In the genomic region with DNA sequence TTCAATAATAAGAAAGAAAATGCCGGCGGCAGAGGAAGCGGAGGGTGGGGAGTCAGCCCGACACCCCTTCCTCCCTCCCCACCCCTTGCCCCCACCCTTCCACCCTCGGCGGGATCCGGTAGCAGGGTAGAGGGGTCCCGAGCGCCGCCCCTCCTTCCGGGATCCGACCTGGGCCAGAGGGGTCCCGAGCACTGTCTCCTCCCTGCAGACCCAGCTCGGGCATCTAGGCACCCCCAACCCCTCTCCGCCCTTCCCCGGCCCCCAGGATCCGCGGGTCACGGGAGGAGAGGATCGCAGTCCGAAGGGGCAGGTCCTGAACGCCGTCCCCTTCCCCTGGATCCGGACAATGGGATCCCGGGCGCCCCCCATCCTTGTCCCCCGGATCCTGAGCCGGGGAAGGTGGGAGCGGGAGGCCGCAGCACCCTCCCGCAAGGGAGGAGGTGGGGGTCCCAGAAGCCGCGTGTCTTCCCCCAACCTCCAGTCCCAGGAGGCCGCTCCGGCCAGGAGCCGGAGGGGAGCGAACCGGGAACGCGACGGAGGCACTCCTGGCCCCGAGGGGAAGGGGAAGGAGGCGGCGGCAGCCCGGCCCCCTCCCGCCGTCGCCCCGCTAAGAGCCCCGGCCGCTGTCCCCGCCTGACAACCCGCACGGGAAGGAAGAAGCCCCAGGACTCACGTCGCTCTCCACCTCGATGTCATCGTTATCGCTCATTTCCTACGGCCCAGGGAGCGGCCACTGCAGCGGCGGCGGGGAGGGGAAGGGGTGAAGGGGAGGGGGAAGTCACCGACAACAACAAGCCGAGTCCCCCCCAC, we compare ENCODE assay signal across 8 cellular contexts. TPM values are rescaled to one million over a fixed set of nuclear protein-coding genes. Genes with fewer than 3 reads are reported as not detected.
DNase-seq lines count a peak whose midpoint lies in the region; ATAC-seq and TF ChIP-seq lines count a peak whose summit lies in the region.

No MANE protein-coding gene starts in this region.

- H3K4me1 ChIP-seq in CD8-positive, alpha-beta T cell (ENCODE audit: insufficient read depth, low read length): peaks cover 43% of the 10 kb centered on the region
- peaks cover 51% of the 10 kb centered on the region for H3K4me1 ChIP-seq in lower lobe of right lung

- H3K27ac ChIP-seq in CD8-positive, alpha-beta T cell (ENCODE audit: low read depth, low read length): peak overlapping the region; percentile 95
- peak overlapping the region; percentile 93 for H3K27ac ChIP-seq in lower lobe of right lung

- H3K9me3 Mint-ChIP-seq in CD8-positive, alpha-beta T cell: no peaks in the 10 kb centered on the region
- no peaks in the 10 kb centered on the region for H3K9me3 Mint-ChIP-seq in central memory CD8-positive, alpha-beta T cell

- H3K27me3 ChIP-seq in CD8-positive, alpha-beta T cell (ENCODE audit: insufficient read depth, low read length): no peaks in the 10 kb centered on the region
- no peaks in the 10 kb centered on the region for H3K27me3 ChIP-seq in lower lobe of right lung (ENCODE audit: low read depth)

- H3K4me1 Mint-ChIP-seq in CD8-positive, alpha-beta T cell (ENCODE audit: low read depth): peaks cover 49% of the 10 kb centered on the region
- peaks cover 36% of the 10 kb centered on the region for H3K4me1 Mint-ChIP-seq in central memory CD8-positive, alpha-beta T cell

- POLR2A ChIA-PET in CD8-positive, alpha-beta T cell (lab: Charles Lee): interaction anchor here (0.7 to 1.4 kb wide), 7 partner anchors 11 to 310 kb away, joined by 3 to 12 read pairs (median 3); a partner anchor contains a TSS

- peak; percentile 26 to 74 (median 53) for DNase-seq in CD8-positive, alpha-beta T cell
- DNase-seq in UCSD-AML1 (lab: John Stamatoyannopoulos, UW; ENCODE audit: unreplicated experiment): peak; percentile 49
- DNase-seq in central memory CD8-positive, alpha-beta T cell (ENCODE audit: low spot score in 2 of 2): peak in 1 of 2 donors; percentile 20
- DNase-seq in lower lobe of right lung: peak; percentile 58
- DNase-seq in stimulated activated CD8-positive, alpha-beta memory T cell treated with anti-CD3 and anti-CD28 coated beads, Interleukin-15, amount 100 ng/mL, for 4 hours (ENCODE audit: low read depth in 2 of 2): peak; percentile 10 to 15
- DNase-seq in dedifferentiated amniotic fluid mesenchymal stem cell (ENCODE audit: extremely low spot score): no peak
- no peak for DNase-seq in hepatic stellate cell (ENCODE audit: low spot score)

- CTCF ChIA-PET in CD8-positive, alpha-beta T cell (lab: Charles Lee): interaction anchor here (1.2 kb wide), 1 partner anchor 116 kb away, joined by 3 read pairs; a partner anchor contains a TSS

- H3K4me3 ChIP-seq in CD8-positive, alpha-beta T cell (ENCODE audit: low read depth, low read length): peak overlapping the region; percentile 89
- H3K4me3 ChIP-seq in lower lobe of right lung: peak overlapping the region; percentile 70

- peak; percentile 15 for ATAC-seq in CD8-positive, alpha-beta T cell
- ATAC-seq in HG02970 (IDR thresholded peaks at IDR 0.05; ENCODE audit: low FRiP score, unreplicated experiment): peak; percentile 6
- peak; percentile 8 for ATAC-seq in central memory CD8-positive, alpha-beta T cell (replicated peaks; ENCODE audit: extremely low read depth, poor library complexity, severe bottlenecking)
- peak; percentile 7 to 8 for ATAC-seq in lower lobe of right lung

- H3K36me3 Mint-ChIP-seq in CD8-positive, alpha-beta T cell: peaks cover 36% of the 10 kb centered on the region
- peaks cover 18% of the 10 kb centered on the region for H3K36me3 Mint-ChIP-seq in central memory CD8-positive, alpha-beta T cell (ENCODE audit: insufficient read depth)

- peak overlapping the region; percentile 88 for H3K4me3 Mint-ChIP-seq in CD8-positive, alpha-beta T cell
- H3K4me3 Mint-ChIP-seq in central memory CD8-positive, alpha-beta T cell: peak overlapping the region; percentile 80

- TF ChIP-seq CTCF in CD8-positive, alpha-beta T cell (IDR thresholded peaks at IDR 0.05): no peak
- TF ChIP-seq CTCF in lower lobe of right lung (IDR thresholded peaks at IDR 0.05): no peak

- intact Hi-C loops in CD8-positive, alpha-beta T cell (cut with DNase I, micrococcal nuclease): loop anchor here (1.0 to 10.0 kb wide), 18 partner anchors 115 to 1560 kb away; a partner anchor contains a TSS
- intact Hi-C loops in lower lobe of right lung (cut with DNase I): no loop called here

- H3K9me3 ChIP-seq in CD8-positive, alpha-beta T cell (ENCODE audit: low read length): no peaks in the 10 kb centered on the region
- H3K9me3 ChIP-seq in lower lobe of right lung: no peaks in the 10 kb centered on the region

- H3K27ac Mint-ChIP-seq in CD8-positive, alpha-beta T cell: peak overlapping the region; percentile 96
- peak overlapping the region; percentile 96 for H3K27ac Mint-ChIP-seq in central memory CD8-positive, alpha-beta T cell (ENCODE audit: low read depth)

- no peaks in the 10 kb centered on the region for H3K36me3 ChIP-seq in CD8-positive, alpha-beta T cell (ENCODE audit: insufficient read depth, low read length)
- no peaks in the 10 kb centered on the region for H3K36me3 ChIP-seq in lower lobe of right lung

- H3K27me3 Mint-ChIP-seq in CD8-positive, alpha-beta T cell (ENCODE audit: low read depth): no peaks in the 10 kb centered on the region
- H3K27me3 Mint-ChIP-seq in central memory CD8-positive, alpha-beta T cell: no peaks in the 10 kb centered on the region

RNA-seq across cellular contexts. Expression of a gene that starts 0.5 kb away (rescaled TPM):
- total RNA-seq in CD8-positive, alpha-beta T cell: 100 to 1,000 TPM; 143 to 153 TPM
- total RNA-seq in lower lobe of right lung: 105 TPM

Comparison
In these comparisons a context has a peak if more than half of its experiments do, and no peak if none do; other contexts are left out.
1. DNase-seq: peak in CD8-positive, alpha-beta T cell (7 of 7), UCSD-AML1 (single experiment), lower lobe of right lung (single experiment) and stimulated activated CD8-positive, alpha-beta memory T cell treated with anti-CD3 and anti-CD28 coated beads, Interleukin-15, amount 100 ng/mL, for 4 hours (2 of 2); none in dedifferentiated amniotic fluid mesenchymal stem cell (single experiment) and hepatic stellate cell (single experiment).
2. Peak in every context shown above with its lines, with median percentiles within 50 percentile points of each other: ATAC-seq.